Comparison of ENCODE assay signal across 8 cellular contexts in the genomic region with DNA sequence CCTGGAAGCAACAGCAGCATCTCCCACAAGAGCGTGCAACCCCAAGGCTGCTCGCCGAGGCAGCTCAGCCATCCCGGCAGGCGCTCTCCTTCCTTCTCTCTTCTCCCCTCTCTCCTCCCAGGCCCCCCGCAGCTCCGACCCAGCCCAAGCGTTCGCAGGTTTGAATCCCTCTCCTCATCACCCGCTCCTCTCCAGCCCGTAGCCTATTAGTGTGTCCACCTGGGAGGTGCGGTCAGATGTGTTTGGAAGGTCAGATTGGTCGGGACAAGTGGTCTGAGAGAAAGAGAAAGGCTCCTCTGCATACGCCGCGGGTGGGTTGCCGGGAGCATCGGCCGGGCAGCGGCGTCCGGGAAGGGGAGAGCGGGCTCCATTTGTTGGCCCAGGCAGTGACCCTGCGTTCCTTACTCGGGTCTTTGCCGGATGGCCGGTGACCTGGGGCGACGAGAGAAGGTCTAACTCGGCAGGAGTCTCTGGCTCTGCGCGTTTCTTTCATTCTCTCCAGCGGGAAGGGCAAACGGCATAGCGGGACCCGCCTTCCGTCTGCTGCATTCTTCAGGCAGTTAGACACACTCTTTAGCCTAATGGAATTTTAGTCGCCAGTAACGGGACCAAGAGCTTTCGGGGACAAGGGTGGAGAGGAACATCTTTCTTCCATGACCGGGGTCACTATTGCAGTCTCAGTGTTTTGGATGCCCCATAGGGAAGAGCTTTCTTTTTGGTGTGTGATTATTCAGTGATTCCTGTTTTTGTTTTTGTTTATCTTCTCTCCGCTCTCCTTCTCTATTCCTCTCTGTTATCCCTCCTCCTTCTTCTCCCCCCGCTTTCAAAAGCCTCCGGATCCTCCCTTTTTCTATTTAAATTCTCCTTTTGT. TPM values are rescaled to one million over a fixed set of nuclear protein-coding genes. Genes with fewer than 3 reads are reported as not detected.
A peak's percentile ranks its signal among the peaks of the same experiment; 100 is the strongest.
DNase-seq lines count a peak whose midpoint lies in the region; ATAC-seq and TF ChIP-seq lines count a peak whose summit lies in the region.

No MANE protein-coding gene starts in this region.

- peak overlapping the region; percentile 61; the same call in 1 of the 2 replicates for H3K9ac ChIP-seq in ES-I3 (ENCODE audit: low read depth, low read length)
- no peak overlapping the region for H3K9ac ChIP-seq in stomach smooth muscle (ENCODE audit: low read length in 2 of 2)

- intact Hi-C loops in lower leg skin (cut with DNase I; ENCODE audit: low total_unique reads), result no loop called here

- WGBS in lower leg skin, 2 donors, result 1% methylated on average over 44 of the region's 44 CpGs

- ATAC-seq in SK-N-SH treated with all-trans-retinoic acid at 6 μM for 48 hours, result peak; percentile 49
- no peak for ATAC-seq in HG03342 (IDR thresholded peaks at IDR 0.05; ENCODE audit: unreplicated experiment)

- peak in 1 of 2 experiments; percentile 53 for DNase-seq in HAP-1 (ENCODE audit: low spot score in 2 of 2)
- DNase-seq in effector memory CD4-positive, alpha-beta T cell, result no peak
- peak in 1 of 2 donors; percentile 80 for DNase-seq in lower leg skin (ENCODE audit: low spot score in 2 of 2)
- no peak for DNase-seq in NOMO-1 (lab: John Stamatoyannopoulos, UW; ENCODE audit: unreplicated experiment in 2 of 2)

- TF ChIP-seq CTCF in lower leg skin (IDR thresholded peaks at IDR 0.05), result no peak

- H3K36me3 ChIP-seq in ES-I3 (ENCODE audit: insufficient read depth, low read length), result no peaks in the 10 kb centered on the region
- H3K36me3 ChIP-seq in HAP-1 (replicated peaks), result no peaks in the 10 kb centered on the region
- H3K36me3 ChIP-seq in effector memory CD4-positive, alpha-beta T cell (ENCODE audit: control insufficient read depth, insufficient read depth, low read length), result no peaks in the 10 kb centered on the region
- no peaks in the 10 kb centered on the region for H3K36me3 ChIP-seq in stomach smooth muscle (ENCODE audit: control insufficient read depth in 2 of 2, insufficient read depth in 2 of 2, low read length in 2 of 2)

- no peaks in the 10 kb centered on the region for H3K9me3 ChIP-seq in ES-I3 (ENCODE audit: control insufficient read depth, insufficient read depth, low read length)
- no peaks in the 10 kb centered on the region for H3K9me3 ChIP-seq in HAP-1
- no peaks in the 10 kb centered on the region for H3K9me3 ChIP-seq in effector memory CD4-positive, alpha-beta T cell (ENCODE audit: control insufficient read depth, low read length)
- no peaks in the 10 kb centered on the region for H3K9me3 ChIP-seq in stomach smooth muscle (ENCODE audit: control insufficient read depth in 2 of 2, low read length in 2 of 2)

- no peaks in the 10 kb centered on the region; the same call in 1 of the 2 replicates for H3K4me1 ChIP-seq in ES-I3 (ENCODE audit: insufficient read depth, low read length)
- peaks cover 2% of the 10 kb centered on the region; the same call in 1 of the 2 replicates for H3K4me1 ChIP-seq in HAP-1
- H3K4me1 ChIP-seq in effector memory CD4-positive, alpha-beta T cell (ENCODE audit: control insufficient read depth, insufficient read depth, low read length, poor library complexity, severe bottlenecking), result peaks cover 22% of the 10 kb centered on the region
- H3K4me1 ChIP-seq in stomach smooth muscle (ENCODE audit: control insufficient read depth, insufficient read depth, low read length), result peaks cover 24% of the 10 kb centered on the region

- H3K27me3 ChIP-seq in HAP-1 (ENCODE audit: low read depth) (peaks cover 23% of the 10 kb centered on the region), stomach smooth muscle (ENCODE audit: control insufficient read depth in 1 of 2, insufficient read depth in 2 of 2, low read length in 2 of 2) (peaks cover 50 to 67% of the 10 kb centered on the region in 2 donors)
- H3K27me3 ChIP-seq in effector memory CD4-positive, alpha-beta T cell (replicated peaks; ENCODE audit: control insufficient read depth, insufficient read depth, low read length, poor library complexity, severe bottlenecking), result peaks cover 50% of the 10 kb centered on the region

- TF ChIP-seq POLR2A in lower leg skin (IDR thresholded peaks at IDR 0.05), result no peak

- H3K27ac ChIP-seq in effector memory CD4-positive, alpha-beta T cell (ENCODE audit: insufficient read depth, low read length, poor library complexity, severe bottlenecking), result no peak overlapping the region
- H3K27ac ChIP-seq in stomach smooth muscle (ENCODE audit: low read length), result no peak overlapping the region

- in situ Hi-C loops in HAP-1 (cut with MboI; ENCODE audit: low sequenced_read_pairs), result no loop called here

- H3K4me3 ChIP-seq in HAP-1 (peak overlapping the region; percentile 49), lower leg skin (ENCODE audit: low read depth, poor library complexity, severe bottlenecking) (peak overlapping the region; percentile 26), stomach smooth muscle (ENCODE audit: low read length in 2 of 2) (peak overlapping the region; percentile 66 to 73)
- peak overlapping the region; percentile 52 for H3K4me3 ChIP-seq in effector memory CD4-positive, alpha-beta T cell (ENCODE audit: insufficient read depth, low read depth, low read length, poor library complexity, severe bottlenecking)

TF ChIP-seq in SK-N-SH treated with all-trans-retinoic acid at 6 μM for 48 hours, 23 proteins besides CTCF, POLR2A, EP300 and RAD21:
- no peak for TF ChIP-seq RARB (CRISPR knock-in tag; IDR thresholded peaks at IDR 0.05)
- no peak for TF ChIP-seq ZC3H10 (CRISPR knock-in tag; IDR thresholded peaks at IDR 0.05)

RNA-seq across cellular contexts. Expression of gene TMEFF2, which starts 1.1 kb away (rescaled TPM):
- under 1 TPM in 3 of 4 donors, not detected in 1; 0.16 to 0.46 (median 0.17) TPM for total RNA-seq in lower leg skin
